ENCODE assay signal across 28 cellular contexts in the genomic region with DNA sequence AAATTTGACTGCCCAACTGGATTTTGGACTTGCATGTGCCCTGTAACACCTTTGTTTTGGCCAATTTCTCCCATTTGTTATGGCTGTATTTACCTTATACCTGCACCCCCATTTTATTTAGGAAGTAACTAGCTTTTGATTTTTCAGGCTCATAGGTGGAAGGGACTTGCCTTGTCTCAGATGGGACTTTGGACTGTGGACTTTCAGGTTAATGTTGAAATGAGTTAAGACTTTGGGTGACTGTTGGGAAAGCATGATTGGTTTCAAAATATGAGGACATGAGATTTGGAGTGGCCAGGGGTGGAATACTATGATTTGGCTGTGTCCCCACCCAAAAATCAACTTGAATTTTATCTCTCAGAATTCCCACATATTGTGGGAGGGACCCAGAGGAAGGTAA.
"Had no signal": no experiment of that assay in that cellular context is flagged by ENCODE, and none has a peak within 500 bp of the region (broad histone marks: within the 10 kb centered on the region; RNA-seq: fewer than 3 reads in every experiment).

No MANE protein-coding gene starts in this region.

- DNase-seq: colonic mucosa; cortex of kidney; dermis blood vessel endothelial cell; dorsolateral prefrontal cortex; effector CD4-positive, alpha-beta T cell; effector CD8-positive, alpha-beta T cell; effector memory CD4-positive, alpha-beta T cell; effector memory CD8-positive, alpha-beta T cell; endodermal cell; erythroblast; esophagus squamous epithelium; foreskin fibroblast; foreskin keratinocyte; foreskin melanocyte; gastrocnemius medialis; glutamatergic neuron; head of caudate nucleus; heart left ventricle; heart right ventricle had no signal

- FAIRE-seq: colon, endometrium, endothelial cell of umbilical vein, frontal cortex had no signal

- H3K27ac ChIP-seq: colonic mucosa, coronary artery, dorsolateral prefrontal cortex, epithelial cell of prostate, esophagus muscularis mucosa, esophagus squamous epithelium, foreskin keratinocyte, gastrocnemius medialis, gastroesophageal sphincter, heart left ventricle, heart right ventricle had no signal

- H3K4me1 ChIP-seq: colonic mucosa, esophagus muscularis mucosa, esophagus squamous epithelium, foreskin keratinocyte, gastrocnemius medialis, gastroesophageal sphincter, heart left ventricle, heart right ventricle had no signal

- ATAC-seq: effector memory CD8-positive, alpha-beta T cell; esophagus mucosa; foreskin keratinocyte; gastrocnemius medialis; gastroesophageal sphincter; heart left ventricle; heart right ventricle had no signal

- H3K4me3 ChIP-seq: colonic mucosa, coronary artery, dorsolateral prefrontal cortex, esophagus muscularis mucosa, esophagus squamous epithelium, gastrocnemius medialis, gastroesophageal sphincter, heart left ventricle, heart right ventricle had no signal

- H3K36me3 ChIP-seq: colonic mucosa, esophagus muscularis mucosa, esophagus squamous epithelium, gastrocnemius medialis, gastroesophageal sphincter, heart left ventricle, heart right ventricle had no signal

- H3K9me3 ChIP-seq: colonic mucosa had no signal

- H3K27me3 ChIP-seq: colonic mucosa, dorsolateral prefrontal cortex, esophagus muscularis mucosa, esophagus squamous epithelium, foreskin keratinocyte, gastrocnemius medialis, gastroesophageal sphincter, heart left ventricle, heart right ventricle had no signal
